30 cellular contexts compared by ENCODE assay signal in the genomic region with DNA sequence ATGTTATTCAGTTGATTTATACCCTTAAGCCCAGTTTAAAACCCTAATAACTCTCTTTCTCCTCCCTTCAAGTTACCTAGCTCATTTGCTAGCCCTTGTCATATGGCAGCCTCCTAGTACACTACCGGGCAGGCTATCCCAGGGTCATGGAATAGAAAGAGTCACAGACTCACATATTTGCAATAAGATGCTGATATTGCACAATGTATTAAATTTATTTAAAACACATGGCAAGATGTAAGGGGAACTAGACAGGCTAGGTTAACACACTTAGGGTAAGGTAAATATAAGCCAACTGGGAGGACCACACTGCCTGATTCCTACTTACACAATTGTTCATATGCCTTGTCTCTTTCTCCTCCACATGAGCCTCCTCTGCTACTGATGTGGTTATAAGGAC.
"Had no signal": no experiment of that assay in that cellular context is flagged by ENCODE, and none has a peak within 500 bp of the region (broad histone marks: within the 10 kb centered on the region; RNA-seq: fewer than 3 reads in every experiment).

No MANE protein-coding gene starts in this region.

- H3K4me1 ChIP-seq: adrenal gland had no signal

- H3K27ac ChIP-seq: adrenal gland, SK-N-MC, VCaP had no signal

- ATAC-seq: Panc1, Right ventricle myocardium inferior, T-cell had no signal

- H3K4me3 ChIP-seq: adrenal gland, MG63, SK-N-MC had no signal

- H3K36me3 ChIP-seq: adrenal gland, MG63 had no signal

- H3K27me3 ChIP-seq: adrenal gland, MG63 had no signal

- DNase-seq: activated CD4-positive, alpha-beta memory T cell treated with anti-CD3 and anti-CD28 coated beads for 36 hours; activated CD4-positive, alpha-beta T cell treated with anti-CD3 and anti-CD28 coated beads, Interleukin-2, amount 10 ng/mL, durations not matched to agents 7 days and 5 days; activated CD4-positive, CD25-positive, alpha-beta regulatory T cell; activated CD8-positive, alpha-beta memory T cell treated with anti-CD3 and anti-CD28 coated beads for 24 hours; activated gamma-delta T cell treated with Interleukin-2 at 50 U/mL for 16 hours; activated naive CD4-positive, alpha-beta T cell treated with anti-CD3 and anti-CD28 coated beads, Interleukin-2, amount 10 ng/mL, durations not matched to agents 7 days and 5 days; activated naive CD8-positive, alpha-beta T cell treated with anti-CD3 and anti-CD28 coated beads for 36 hours; activated T-cell treated with anti-CD3 and anti-CD28 coated beads, Interleukin-2, amount 50 U/mL, for 48 hours; adrenal gland; anterior cingulate cortex; MG63; MV-4-11; NCI-H1092 treated with DMSO at 0.1 percent for 48 hours; NCI-H1417 treated with DMSO at 0.1 percent for 48 hours; NCI-H1694; NCI-H2029; NCI-H2107; NCI-H2171 treated with DMSO at 0.1 percent for 48 hours; NCI-H226; NCI-H526; NCI-H82; NK-92 treated with Interleukin-12 subunit alpha and Interleukin-12 subunit beta, amount 100 ng/mL, for 24 hours; OCI-M1; RPMI8226; T-cell; T-helper 2 cell had no signal

- H3K9me3 ChIP-seq: adrenal gland, MG63 had no signal
